ENCODE assay signal across 8 cellular contexts in genomic region chr1:85581138-85581801, GRCh38. TPM values are rescaled to one million over a fixed set of nuclear protein-coding genes. Genes with fewer than 3 reads are reported as not detected.
A peak's percentile ranks its signal among the peaks of the same experiment; 100 is the strongest.
DNase-seq lines count a peak whose midpoint lies in the region; ATAC-seq, FAIRE-seq and TF ChIP-seq lines count a peak whose summit lies in the region.

No MANE protein-coding gene starts in this region.

- peak overlapping the region; percentile 94 for H3K27ac Mint-ChIP-seq in HFFc6

- no peak overlapping the region for H3K4me3 ChIP-seq in OCI-LY7 (ENCODE audit: low read depth, low read length, poor library complexity, severe bottlenecking)
- H3K4me3 ChIP-seq in body of pancreas: peak overlapping the region; percentile 11 to 82
- H3K4me3 ChIP-seq in iPS-18a (ENCODE audit: low read length): peak overlapping the region; percentile 97
- H3K4me3 ChIP-seq in small intestine (ENCODE audit: low read depth in 1 of 2, low read length in 2 of 2): peak overlapping the region; percentile 26 to 58

- no peak overlapping the region for H3K4me2 ChIP-seq in OCI-LY7 (ENCODE audit: low read length)

- DNase-seq in G401 (ENCODE audit: low spot score): peak; percentile 14
- DNase-seq in HFFc6: peak; percentile 89
- DNase-seq in OCI-LY7 (ENCODE audit: low spot score): no peak
- peak; percentile 78 to 87 (median 84) for DNase-seq in body of pancreas
- peak; percentile 70 for DNase-seq in small intestine
- no peak for DNase-seq in middle frontal gyrus (ENCODE audit: extremely low spot score, low spot score)

- ATAC-seq in body of pancreas: peak; percentile 69
- no peak for ATAC-seq in GM18505 (IDR thresholded peaks at IDR 0.05; ENCODE audit: unreplicated experiment)

- peaks cover 73% of the 10 kb centered on the region for H3K27me3 Mint-ChIP-seq in HFFc6 (ENCODE audit: insufficient read depth)

- peaks cover 56% of the 10 kb centered on the region for H3K4me1 Mint-ChIP-seq in HFFc6 (ENCODE audit: low read depth)

- H3K4me3 Mint-ChIP-seq in HFFc6: peak overlapping the region; percentile 99

- CTCF ChIA-PET in OCI-LY7 (lab: Charles Lee; ENCODE audit: unreplicated experiment): no interaction called here

- H3K27ac ChIP-seq in OCI-LY7 (ENCODE audit: low read depth, low read length, poor library complexity, severe bottlenecking) (no peak overlapping the region), body of pancreas (peak overlapping the region; percentile 82 to 99 (median 96)), iPS-18a (ENCODE audit: low read length) (peak overlapping the region; percentile 83), small intestine (ENCODE audit: low read depth in 1 of 2, low read length in 1 of 2) (peak overlapping the region in 1 of 2 donors; percentile 84)

- no peaks in the 10 kb centered on the region for H3K9me3 ChIP-seq in OCI-LY7 (ENCODE audit: low read length)
- no peaks in the 10 kb centered on the region for H3K9me3 ChIP-seq in body of pancreas
- no peaks in the 10 kb centered on the region for H3K9me3 ChIP-seq in iPS-18a (ENCODE audit: control insufficient read depth, low read depth, low read length)
- no peaks in the 10 kb centered on the region for H3K9me3 ChIP-seq in small intestine (ENCODE audit: control insufficient read depth, low read depth)

- H3K36me3 Mint-ChIP-seq in HFFc6 (ENCODE audit: low read depth): peaks cover 57% of the 10 kb centered on the region

- H2AFZ ChIP-seq in OCI-LY7 (ENCODE audit: low read length): no peak overlapping the region

- H3K27me3 ChIP-seq in body of pancreas: no peaks in the 10 kb centered on the region
- H3K27me3 ChIP-seq in iPS-18a (ENCODE audit: control insufficient read depth, insufficient read depth, low read length): peaks cover 33% of the 10 kb centered on the region
- H3K27me3 ChIP-seq in small intestine (ENCODE audit: control insufficient read depth in 2 of 2, insufficient read depth in 2 of 2, low read length in 2 of 2): peaks cover 0 to 10% of the 10 kb centered on the region in 2 donors

- no TSS peak for BruUV-seq in OCI-LY7 (replicated peaks; lab: Mats Ljungman, UMichigan)

- TF ChIP-seq POLR2A in body of pancreas (IDR thresholded peaks at IDR 0.05): peak in 1 of 3 donors; percentile 68
- TF ChIP-seq POLR2A in GM18505 (IDR thresholded peaks at IDR 0.05; ENCODE audit: borderline replicate concordance, extremely low read depth, insufficient read depth, insufficient read length): no peak

- H3K79me2 ChIP-seq in OCI-LY7 (ENCODE audit: insufficient read depth, low read depth, low read length): no peaks in the 10 kb centered on the region

- H3K9me3 Mint-ChIP-seq in HFFc6: peaks cover 58% of the 10 kb centered on the region

- no peaks in the 10 kb centered on the region for H4K20me1 ChIP-seq in OCI-LY7 (ENCODE audit: insufficient read depth, low read length)

- in situ Hi-C loops in G401 (cut with HindIII; ENCODE audit: low sequenced_read_pairs): no loop called here

- WGBS in body of pancreas, 2 donors: 0 to 1% methylated on average over 33 to 42 of the region's 45 CpGs
- WGBS in small intestine, 3 donors: 1 to 2% (median 1%) methylated on average over 45 of the region's 45 CpGs

- no peak for FAIRE-seq in small intestine (lab: Jason Lieb, UNC)

- H3K9me2 ChIP-seq in OCI-LY7 (ENCODE audit: insufficient read depth, low read length): no peaks in the 10 kb centered on the region

- TF ChIP-seq CTCF in HFFc6 (IDR thresholded peaks at IDR 0.05) (peak; percentile 80), OCI-LY7 (conservative IDR thresholded peaks at IDR 0.05; ENCODE audit: low read length) (0 out of 2 replicates have a peak, but pooled peaks have one; percentile 24), body of pancreas (IDR thresholded peaks at IDR 0.05) (peak; percentile 76 to 94 (median 93))

- intact Hi-C loops in OCI-LY7 (cut with micrococcal nuclease; ENCODE audit: unreplicated experiment) (no loop called here), body of pancreas (cut with DNase I) (loop anchor here (10.0 kb wide), 1 partner anchor 276 kb away; no protein-coding TSS in a partner anchor)

- H3K9ac ChIP-seq in iPS-18a (ENCODE audit: low read length): peak overlapping the region; percentile 98

- H3K36me3 ChIP-seq in OCI-LY7 (ENCODE audit: insufficient read depth, low read length) (no peaks in the 10 kb centered on the region), body of pancreas (replicated peaks in 1 of 2; ENCODE audit: insufficient read depth in 1 of 2, low read depth in 2 of 2) (no peaks in the 10 kb centered on the region), iPS-18a (ENCODE audit: control insufficient read depth, low read depth, low read length) (peaks cover 22% of the 10 kb centered on the region), small intestine (ENCODE audit: control insufficient read depth in 2 of 2, insufficient read depth in 2 of 2, low read length in 2 of 2) (no peaks in the 10 kb centered on the region)

- POLR2A ChIA-PET in OCI-LY7 (lab: Charles Lee): no interaction called here

- H3K4me1 ChIP-seq in OCI-LY7 (ENCODE audit: insufficient read depth, low read length, poor library complexity, severe bottlenecking): no peaks in the 10 kb centered on the region
- peaks cover 17% of the 10 kb centered on the region for H3K4me1 ChIP-seq in body of pancreas
- H3K4me1 ChIP-seq in iPS-18a (ENCODE audit: control insufficient read depth, low read depth, low read length): peaks cover 59% of the 10 kb centered on the region
- no peaks in the 10 kb centered on the region for H3K4me1 ChIP-seq in small intestine (ENCODE audit: control insufficient read depth in 2 of 2, insufficient read depth in 1 of 2, low read depth in 1 of 2, low read length in 1 of 2)

RNA-seq across cellular contexts. Expression of gene CCN1, which starts 0.7 kb away (rescaled TPM):
- 58.3 and 63.1 TPM in 2 replicates for total RNA-seq in G401 (2014; rRNA removed; shearing (Covaris generic))
- 1,000 to 10,000 TPM in 3 of 6 experiments, 100 to 1,000 TPM in 3; 877 to 1,071 (median 1,004) TPM for total RNA-seq in HFFc6 (2021; fragmentation: NEBNext Ultra II Directional; extraction: Animal tissue kit (Norgen Biotek cat#: 25700))
- total RNA-seq in OCI-LY7 (2014; rRNA removed; shearing (Covaris generic)): not detected in 2 replicates
- total RNA-seq in OCI-LY7 (2022): 0.23 TPM in 1 of 2 replicates, not detected in the other
- total RNA-seq in body of pancreas: 100 to 1,000 TPM in 1 of 2 donors, 10 to 100 TPM in 1; 63.3 to 135 TPM
- 10 to 100 TPM in 1 of 3 donors, 1 to 10 TPM in 2; 2.5 to 88.0 (median 3.5) TPM for polyA plus RNA-seq in small intestine

Comparison
In these comparisons a context has a peak if more than half of its experiments do, and no peak if none do; other contexts are left out.
1. DNase-seq: peak in G401 (single experiment), HFFc6 (single experiment), body of pancreas (4 of 4) and small intestine (single experiment); none in OCI-LY7 (single experiment) and middle frontal gyrus (single experiment).
2. CTCF ChIP-seq: peak in every context shown above with its lines; median percentile 93 in body of pancreas; 80 in HFFc6; 24 in OCI-LY7.
3. RNA of gene CCN1, which starts 0.7 kb away (total RNA-seq): 877 to 1,071 TPM in HFFc6, 63.3 to 135 TPM in body of pancreas and 58.3 to 63.1 TPM in G401; 0.23 TPM in OCI-LY7; every median in the first group is over 10 times any median in the second.